In the genomic region with DNA sequence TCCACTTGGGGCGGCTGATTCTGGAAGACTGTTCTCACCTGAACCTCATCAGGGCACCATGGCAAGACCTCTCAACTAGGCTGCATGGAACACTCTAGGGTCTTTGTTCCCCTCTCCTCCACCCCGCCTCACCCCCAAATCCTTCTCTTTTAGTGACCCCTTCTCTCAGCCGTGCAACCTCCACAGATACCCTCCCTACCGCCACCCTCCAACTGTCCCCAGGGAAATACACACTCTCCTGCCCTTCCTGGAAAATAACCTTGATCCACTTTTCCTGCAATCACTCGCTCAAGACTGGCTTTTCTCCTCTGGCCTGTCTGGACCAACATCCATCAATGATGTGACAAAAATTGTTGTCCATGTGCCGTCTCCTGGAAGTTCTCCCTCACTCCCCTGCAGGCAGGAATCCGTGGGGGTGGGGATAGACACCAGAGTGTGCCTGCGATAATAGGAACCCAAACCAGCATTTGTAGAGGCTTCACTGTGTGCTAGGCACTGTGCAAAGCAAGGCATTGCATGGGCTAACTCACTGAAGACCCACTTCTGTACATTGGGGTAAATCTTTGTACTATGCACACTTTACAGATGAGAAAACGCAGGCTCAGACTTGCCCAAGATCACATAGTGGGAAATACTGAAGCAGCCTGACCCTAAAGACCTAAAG, we compare ENCODE assay signal across 19 cellular contexts.
DNase-seq lines count a peak whose midpoint lies in the region; ATAC-seq and TF ChIP-seq lines count a peak whose summit lies in the region.
"Had no signal": no experiment of that assay in that cellular context is flagged by ENCODE, and none has a peak within 500 bp of the region (broad histone marks: within the 10 kb centered on the region; RNA-seq: fewer than 3 reads in every experiment).

No MANE protein-coding gene starts in this region.

- DNase-seq in SK-N-DZ (ENCODE audit: low spot score) = peak; percentile 21
- DNase-seq in left colon = no peak
- DNase-seq in smooth muscle cell (lab: John Stamatoyannopoulos, UW; ENCODE audit: unreplicated experiment) = no peak
- DNase-seq in NCI-H748 treated with DMSO at 0.1 percent for 48 hours (lab: John Stamatoyannopoulos, UW) = no peak
- DNase-seq: Caco-2; CD4-positive, alpha-beta memory T cell; DMS 273 treated with DMSO at 0.1 percent for 48 hours; DMS79 treated with DMSO at 0.1 percent for 48 hours; NCI-H1105 treated with DMSO at 0.1 percent for 48 hours; NCI-H2081; NCI-H2171; NCI-H524 treated with DMSO at 0.1 percent for 48 hours; Right ventricle myocardium superior had no signal

- ATAC-seq in left colon (peak; percentile 18), GM18505 (IDR thresholded peaks at IDR 0.05; ENCODE audit: unreplicated experiment) (no peak), GM19351 (IDR thresholded peaks at IDR 0.05; ENCODE audit: unreplicated experiment) (no peak), GM21423 (IDR thresholded peaks at IDR 0.05; ENCODE audit: unreplicated experiment) (no peak)

- peak overlapping the region; percentile 67 for H3K4me2 ChIP-seq in smooth muscle cell
- H3K4me2 ChIP-seq: BLaER1 had no signal

- H3K36me3 ChIP-seq in HUES6 (ENCODE audit: control insufficient read depth, insufficient read depth, low read length) = no peaks in the 10 kb centered on the region
- no peaks in the 10 kb centered on the region for H3K36me3 ChIP-seq in smooth muscle cell (ENCODE audit: low read depth)
- H3K36me3 ChIP-seq: BLaER1 had no signal

- H3F3A ChIP-seq in smooth muscle cell (ENCODE audit: low read depth) = peaks cover 5% of the 10 kb centered on the region

- TF ChIP-seq POLR2A in GM18505 (IDR thresholded peaks at IDR 0.05; ENCODE audit: borderline replicate concordance, extremely low read depth, insufficient read depth, insufficient read length) = no peak

- H3K27ac ChIP-seq in HUES6 (ENCODE audit: low read depth, low read length) (peak overlapping the region; percentile 88), smooth muscle cell (ENCODE audit: low read depth) (peak overlapping the region; percentile 47)
- H3K27ac ChIP-seq: BLaER1, HL-60 had no signal

- H3K4me3 ChIP-seq in HUES6 (ENCODE audit: low read depth, low read length) = peak overlapping the region; percentile 19; the same call in 1 of the 2 replicates
- no peak overlapping the region for H3K4me3 ChIP-seq in smooth muscle cell
- H3K4me3 ChIP-seq: BLaER1 had no signal

- TF ChIP-seq CTCF in smooth muscle cell (IDR thresholded peaks at IDR 0.05; ENCODE audit: borderline replicate concordance, insufficient read depth, poor library complexity, severe bottlenecking) = no peak

- no peaks in the 10 kb centered on the region for H3K79me2 ChIP-seq in smooth muscle cell (ENCODE audit: low read depth)

- H3K4me1 ChIP-seq in HUES6 (ENCODE audit: control insufficient read depth, insufficient read depth, low read length) (peaks cover 48% of the 10 kb centered on the region), smooth muscle cell (ENCODE audit: low read depth) (peaks cover 22% of the 10 kb centered on the region)
- H3K4me1 ChIP-seq: Caco-2 had no signal

- H3K9me3 ChIP-seq in HUES6 (ENCODE audit: control insufficient read depth, insufficient read depth, low read depth, low read length) (peaks cover 3% of the 10 kb centered on the region; the same call in 1 of the 2 replicates), smooth muscle cell (replicated peaks; ENCODE audit: low read depth) (no peaks in the 10 kb centered on the region)
- H3K9me3 ChIP-seq: BLaER1, Caco-2 had no signal

- H3K27me3 ChIP-seq in HUES6 (ENCODE audit: control insufficient read depth, insufficient read depth, low read length) (no peaks in the 10 kb centered on the region), smooth muscle cell (ENCODE audit: low read depth) (no peaks in the 10 kb centered on the region)

- peak overlapping the region; percentile 28 for H3K9ac ChIP-seq in HUES6 (ENCODE audit: low read length)
- no peak overlapping the region for H3K9ac ChIP-seq in smooth muscle cell (ENCODE audit: low read depth)
- H3K9ac ChIP-seq: BLaER1 had no signal

- H4K20me1 ChIP-seq in smooth muscle cell (ENCODE audit: low read depth) = no peaks in the 10 kb centered on the region
- H4K20me1 ChIP-seq: BLaER1 had no signal

- WGBS in smooth muscle cell (ENCODE audit: low lambda C conversion rate) = 73% methylated on average over 8 of the region's 9 CpGs

- intact Hi-C loops in left colon (cut with DNase I, micrococcal nuclease) = no loop called here

- H2AFZ ChIP-seq in smooth muscle cell (ENCODE audit: low read depth) = peak overlapping the region; percentile 37
